Comparison of ENCODE assay signal across 8 cellular contexts in genomic region chr11:71452354-71453020, GRCh38. TPM values are rescaled to one million over a fixed set of nuclear protein-coding genes. Genes with fewer than 3 reads are reported as not detected.
DNase-seq lines count a peak whose midpoint lies in the region; ATAC-seq and TF ChIP-seq lines count a peak whose summit lies in the region.

No MANE protein-coding gene starts in this region.

- H3K18ac ChIP-seq in neuronal stem cell (ENCODE audit: low read length) = no peak overlapping the region

- H3K79me1 ChIP-seq in neuronal stem cell (ENCODE audit: low read depth, low read length) = peaks cover 11% of the 10 kb centered on the region

- H3K9me2 ChIP-seq in HCT116 (ENCODE audit: insufficient read depth) = no peaks in the 10 kb centered on the region
- H3K9me2 ChIP-seq in OCI-LY7 (ENCODE audit: insufficient read depth, low read length) = no peaks in the 10 kb centered on the region

- H3K23ac ChIP-seq in neuronal stem cell (ENCODE audit: low read depth, low read length, poor library complexity) = no peak overlapping the region

- no TSS peak for BruUV-seq in HCT116 (replicated peaks; lab: Mats Ljungman, UMichigan)
- BruUV-seq in OCI-LY7 (replicated peaks; lab: Mats Ljungman, UMichigan) = no TSS peak

- ATAC-seq in HCT116 (no peak), foreskin keratinocyte (peak; percentile 0)

- RAD21 ChIA-PET in HCT116 (lab: Charles Lee; ENCODE audit: low non-redundant PET in 1 of 2, low total read pairs in 2 of 2, uncharacterized antibody in 2 of 2, unreplicated experiment in 2 of 2) = interaction anchor here in 1 of 2 experiments (0.7 kb wide), 1 partner anchor 27 kb away, joined by 4 read pairs; no protein-coding TSS in a partner anchor

- TF ChIP-seq POLR2A in HCT116 (IDR thresholded peaks at IDR 0.05; ENCODE audit: borderline replicate concordance, extremely low read depth, insufficient read depth, insufficient read length) = no peak

- peak overlapping the region; percentile 58 for H3K4me2 ChIP-seq in HCT116 (ENCODE audit: low read length)
- peak overlapping the region; percentile 96 for H3K4me2 ChIP-seq in OCI-LY7 (ENCODE audit: low read length)
- H3K4me2 ChIP-seq in neuronal stem cell (ENCODE audit: insufficient read depth, low read length, poor library complexity, severe bottlenecking) = peak overlapping the region; percentile 77

- no peak overlapping the region for H2BK12ac ChIP-seq in neuronal stem cell (ENCODE audit: low read length)

- WGBS in neuronal stem cell (ENCODE audit: extremely low coverage in 2 of 2, insufficient read length in 2 of 2, insufficient replicate concordance in 1 of 2), 2 donors = no CpG with 5 or more reads among the region's 34 CpGs
- WGBS in urinary bladder = 10% methylated on average over 34 of the region's 34 CpGs

- H3K36me3 ChIP-seq in HCT116 (ENCODE audit: control insufficient read depth in 1 of 2, insufficient read depth in 2 of 2, low read length in 2 of 2) (peaks cover 16 to 21% of the 10 kb centered on the region in 2 experiments; a peak in 3 of 4 replicates), OCI-LY7 (ENCODE audit: insufficient read depth, low read length) (peaks cover 28% of the 10 kb centered on the region), neuronal stem cell (replicated peaks in 1 of 2; ENCODE audit: control insufficient read depth in 2 of 2, insufficient read depth in 2 of 2, low read length in 2 of 2) (peaks cover 6 to 34% of the 10 kb centered on the region in 2 donors), urinary bladder (ENCODE audit: insufficient read depth) (no peaks in the 10 kb centered on the region)

- H3K27me3 ChIP-seq in HCT116 (ENCODE audit: insufficient read depth, low read length) (no peaks in the 10 kb centered on the region), foreskin keratinocyte (no peaks in the 10 kb centered on the region), neuronal stem cell (ENCODE audit: control insufficient read depth in 3 of 3, insufficient read depth in 3 of 3, low read depth in 1 of 3, low read length in 3 of 3) (no peaks in the 10 kb centered on the region)

- H4K8ac ChIP-seq in neuronal stem cell (ENCODE audit: low read depth, low read length) = no peak overlapping the region

- H3K9me3 ChIP-seq in HCT116 (ENCODE audit: control insufficient read depth in 1 of 2, insufficient read depth in 1 of 2, low read depth in 1 of 2, low read length in 2 of 2) (no peaks in the 10 kb centered on the region), OCI-LY7 (ENCODE audit: low read length) (no peaks in the 10 kb centered on the region), neuronal stem cell (replicated peaks in 1 of 2; ENCODE audit: control insufficient read depth in 2 of 2, insufficient read depth in 1 of 2, low read depth in 1 of 2, low read length in 2 of 2) (no peaks in the 10 kb centered on the region)

- peaks cover 8 to 24% of the 10 kb centered on the region in 2 experiments; a peak in 3 of 4 replicates for H3K4me1 ChIP-seq in HCT116 (ENCODE audit: control insufficient read depth in 1 of 2, insufficient read depth in 2 of 2, low read length in 2 of 2)
- peaks cover 45% of the 10 kb centered on the region for H3K4me1 ChIP-seq in OCI-LY7 (ENCODE audit: insufficient read depth, low read length, poor library complexity, severe bottlenecking)
- H3K4me1 ChIP-seq in foreskin keratinocyte = no peaks in the 10 kb centered on the region
- peaks cover 8 to 15% of the 10 kb centered on the region in 2 donors for H3K4me1 ChIP-seq in neuronal stem cell (ENCODE audit: control insufficient read depth in 2 of 2, insufficient read depth in 1 of 2, low read depth in 1 of 2, low read length in 2 of 2)
- no peaks in the 10 kb centered on the region for H3K4me1 ChIP-seq in urinary bladder (ENCODE audit: insufficient read depth)

- H3K4ac ChIP-seq in neuronal stem cell (ENCODE audit: low read length) = no peak overlapping the region

- H2AFZ ChIP-seq in HCT116 (ENCODE audit: low read depth, low read length, poor library complexity, severe bottlenecking) (no peak overlapping the region), OCI-LY7 (ENCODE audit: low read length) (peak overlapping the region; percentile 84), neuronal stem cell (ENCODE audit: low read length) (peak overlapping the region; percentile 85)

- no peak overlapping the region for H3K27ac ChIP-seq in HCT116 (ENCODE audit: low read depth, low read length)
- H3K27ac ChIP-seq in OCI-LY7 (ENCODE audit: low read depth, low read length, poor library complexity, severe bottlenecking) = peak overlapping the region; percentile 63
- H3K27ac ChIP-seq in foreskin keratinocyte = no peak overlapping the region
- H3K27ac ChIP-seq in neuronal stem cell (replicated peaks; ENCODE audit: low read length) = no peak overlapping the region
- peak overlapping the region; percentile 11 for H3K27ac ChIP-seq in urinary bladder (ENCODE audit: low read depth)

- TF ChIP-seq RAD21 in HCT116 (IDR thresholded peaks at IDR 0.05; ENCODE audit: low read depth) = no peak

- peak overlapping the region in 1 of 2 experiments; percentile 99; a peak in 2 of 4 replicates for H3K4me3 ChIP-seq in HCT116 (replicated peaks in 1 of 2; ENCODE audit: low read depth in 1 of 2, low read length in 2 of 2)
- peak overlapping the region; percentile 82 for H3K4me3 ChIP-seq in OCI-LY7 (ENCODE audit: low read depth, low read length, poor library complexity, severe bottlenecking)
- H3K4me3 ChIP-seq in neuronal stem cell (ENCODE audit: low read length in 2 of 2) = peak overlapping the region; percentile 79 to 95
- peak overlapping the region; percentile 84 for H3K4me3 ChIP-seq in urinary bladder (ENCODE audit: low read depth, low read length)

- TF ChIP-seq CTCF in HCT116 (IDR thresholded peaks at IDR 0.05 in 2 of 3, conservative IDR thresholded peaks at IDR 0.05 in 1 of 3; ENCODE audit: borderline replicate concordance in 1 of 3, insufficient read depth in 1 of 3, low read depth in 2 of 3, low read length in 2 of 3) (no peak), OCI-LY7 (conservative IDR thresholded peaks at IDR 0.05; ENCODE audit: low read length) (no peak), foreskin keratinocyte (conservative IDR thresholded peaks at IDR 0.05) (no peak)

- intact Hi-C loops in HCT116 (cut with micrococcal nuclease) = no loop called here
- intact Hi-C loops in OCI-LY7 (cut with micrococcal nuclease; ENCODE audit: unreplicated experiment) = loop anchor here (1.0 kb wide), 1 partner anchor 79 kb away; no protein-coding TSS in a partner anchor

- no peak overlapping the region for H4K91ac ChIP-seq in neuronal stem cell (ENCODE audit: low read depth, low read length, poor library complexity)

- POLR2A ChIA-PET in HCT116 (lab: Charles Lee) = interaction anchor here (0.6 to 0.7 kb wide), 3 partner anchors 33 to 598 kb away, joined by 3 to 8 read pairs (median 4); no protein-coding TSS in a partner anchor
- POLR2A ChIA-PET in OCI-LY7 (lab: Charles Lee) = interaction anchor here (0.5 to 1.4 kb wide), 14 partner anchors 11 to 1201 kb away, joined by 3 to 5 read pairs (median 3); no protein-coding TSS in a partner anchor

- no peak overlapping the region for H3K9ac ChIP-seq in HCT116 (ENCODE audit: low read length)
- H3K9ac ChIP-seq in neuronal stem cell (ENCODE audit: low read depth, low read length, poor library complexity) = no peak overlapping the region

- CTCF ChIA-PET in HCT116 (lab: Charles Lee) (interaction anchor here (0.6 to 1.1 kb wide), 6 partner anchors 33 to 365 kb away, joined by 3 to 5 read pairs (median 4); no protein-coding TSS in a partner anchor), OCI-LY7 (lab: Charles Lee; ENCODE audit: unreplicated experiment) (interaction anchor here (0.6 to 1.2 kb wide), 2 partner anchors 29 to 696 kb away, joined by 3 to 4 read pairs; no protein-coding TSS in a partner anchor)

- no peak overlapping the region for H2AK5ac ChIP-seq in neuronal stem cell (ENCODE audit: low read depth, low read length)

- peaks cover 3% of the 10 kb centered on the region; the same call in 1 of the 2 replicates for H4K20me1 ChIP-seq in HCT116 (ENCODE audit: insufficient read depth)
- no peaks in the 10 kb centered on the region for H4K20me1 ChIP-seq in OCI-LY7 (ENCODE audit: insufficient read depth, low read length)

- H2BK5ac ChIP-seq in neuronal stem cell (ENCODE audit: low read length) = no peak overlapping the region

- DNase-seq in AG08396 (ENCODE audit: low spot score) (peak; percentile 24), HCT116 (ENCODE audit: low read depth, low spot score) (no peak), OCI-LY7 (ENCODE audit: low spot score) (peak; percentile 70), foreskin keratinocyte (no peak), neuronal stem cell (ENCODE audit: low spot score) (no peak), GM19240 (ENCODE audit: insufficient read length, low spot score) (no peak)
- DNase-seq in activated effector memory CD4-positive, alpha-beta T cell treated with anti-CD3 and anti-CD28 coated beads, Interleukin-2, amount 50 U/mL, for 16 hours = peak; percentile 82

- H3K14ac ChIP-seq in neuronal stem cell (ENCODE audit: low read length) = no peak overlapping the region

- no peak overlapping the region for H2BK120ac ChIP-seq in neuronal stem cell (ENCODE audit: low read depth, low read length)

- H2BK15ac ChIP-seq in neuronal stem cell (ENCODE audit: low read length) = no peak overlapping the region

- peaks cover 48% of the 10 kb centered on the region for H3K79me2 ChIP-seq in HCT116 (ENCODE audit: insufficient read depth, low read length)
- peaks cover 37% of the 10 kb centered on the region; the same call in 1 of the 2 replicates for H3K79me2 ChIP-seq in OCI-LY7 (ENCODE audit: insufficient read depth, low read depth, low read length)

TF ChIP-seq in HCT116, 20 proteins besides CTCF, POLR2A, EP300 and RAD21 (continues in another document):
- TF ChIP-seq EZH2 (IDR thresholded peaks at IDR 0.05) (no peak), SIN3A (IDR thresholded peaks at IDR 0.05; ENCODE audit: low read depth) (no peak), ATF3 (IDR thresholded peaks at IDR 0.05) (no peak)

RNA-seq across cellular contexts. Expression of gene NADSYN1, which starts 0.5 kb away (rescaled TPM):
- 58.2 TPM for total RNA-seq in HCT116 (2021; ENCODE audit: unreplicated experiment)
- polyA plus RNA-seq in HCT116 (2012) = 44.8 and 50.1 TPM in 2 replicates
- total RNA-seq in OCI-LY7 (2014; rRNA removed; shearing (Covaris generic)) = 70.9 and 85.3 TPM in 2 replicates
- total RNA-seq in OCI-LY7 (2022) = 121 and 122 TPM in 2 replicates
- total RNA-seq in foreskin keratinocyte = 40.4 and 46.3 TPM in 2 replicates
- 32.4 and 36.7 TPM in 2 replicates for polyA plus RNA-seq in foreskin keratinocyte
- 16.3 TPM for polyA plus RNA-seq in neuronal stem cell (2013, experiment 1 of 2)
- 16.8 TPM for polyA plus RNA-seq in neuronal stem cell (2013, experiment 2 of 2)
- total RNA-seq in urinary bladder = 47.8 TPM
- 59.3 TPM for polyA plus RNA-seq in urinary bladder

RNA-seq across cellular contexts. Expression of gene DHCR7, which starts 4.3 kb away (rescaled TPM):
- total RNA-seq in HCT116 (2021; ENCODE audit: unreplicated experiment) (115 TPM), OCI-LY7 (2022) (88.5 and 110 TPM in 2 replicates), foreskin keratinocyte (130 and 176 TPM in 2 replicates), urinary bladder (8.5 TPM)
- polyA plus RNA-seq in HCT116 (2012) = 77.2 and 89.8 TPM in 2 replicates
- total RNA-seq in OCI-LY7 (2014; rRNA removed; shearing (Covaris generic)) = 25.8 and 33.4 TPM in 2 replicates
- polyA plus RNA-seq in foreskin keratinocyte (142 and 182 TPM in 2 replicates), urinary bladder (11.3 TPM)
- polyA plus RNA-seq in neuronal stem cell (2013, experiment 1 of 2) = 138 TPM
- 140 TPM for polyA plus RNA-seq in neuronal stem cell (2013, experiment 2 of 2)

Comparison
In these comparisons a context has a peak if more than half of its experiments do, and no peak if none do; other contexts are left out.
1. DNase-seq: peak in AG08396 (single experiment), OCI-LY7 (single experiment) and activated effector memory CD4-positive, alpha-beta T cell treated with anti-CD3 and anti-CD28 coated beads, Interleukin-2, amount 50 U/mL, for 16 hours (single experiment); none in HCT116 (single experiment), foreskin keratinocyte (0 of 2), neuronal stem cell (single experiment) and GM19240 (single experiment).
2. H3K27ac ChIP-seq: peak in OCI-LY7 (single experiment) and urinary bladder (single experiment); none in HCT116 (single experiment), foreskin keratinocyte (single experiment) and neuronal stem cell (single experiment).
3. Peak in every context shown above with its lines, with median percentiles within 50 percentile points of each other: H3K4me2 ChIP-seq.